In genomic region chr7:44985033-44985695, GRCh38 we compare ENCODE assay signal across 9 cellular contexts. TPM values are rescaled to one million over a fixed set of nuclear protein-coding genes. Genes with fewer than 3 reads are reported as not detected.
DNase-seq lines count a peak whose midpoint lies in the region; ATAC-seq and TF ChIP-seq lines count a peak whose summit lies in the region.
"Had no signal": no experiment of that assay in that cellular context is flagged by ENCODE, and none has a peak within 500 bp of the region (broad histone marks: within the 10 kb centered on the region; RNA-seq: fewer than 3 reads in every experiment).

No MANE protein-coding gene starts in this region.

- peak overlapping the region; percentile 92 for H3K9ac ChIP-seq in neural cell (ENCODE audit: low read length)

- H3K27ac Mint-ChIP-seq in CD4-positive, CD25-positive, alpha-beta regulatory T cell, result peak overlapping the region; percentile 98 to 99 (median 99)

- peak overlapping the region; percentile 83 for H3K4me3 ChIP-seq in CD4-positive, CD25-positive, alpha-beta regulatory T cell (ENCODE audit: low read depth, low read length)
- H3K4me3 ChIP-seq in MG63, result peak overlapping the region; percentile 88
- H3K4me3 ChIP-seq in coronary artery, result peak overlapping the region; percentile 71
- H3K4me3 ChIP-seq in neural cell (ENCODE audit: low read length), result peak overlapping the region; percentile 74

- no peaks in the 10 kb centered on the region for H3F3A ChIP-seq in neural cell (ENCODE audit: insufficient read depth, low read length, poor library complexity, severe bottlenecking)

- H3K9me2 ChIP-seq in neural cell (ENCODE audit: insufficient read depth, low read length), result no peaks in the 10 kb centered on the region

- peak overlapping the region; percentile 95 to 98 (median 98) for H3K4me3 Mint-ChIP-seq in CD4-positive, CD25-positive, alpha-beta regulatory T cell

- H3K36me3 ChIP-seq in CD4-positive, CD25-positive, alpha-beta regulatory T cell (ENCODE audit: control insufficient read depth, insufficient read depth, low read length), result peaks cover 31% of the 10 kb centered on the region
- H3K36me3 ChIP-seq in MG63 (peaks cover 54% of the 10 kb centered on the region), neural cell (ENCODE audit: insufficient read depth, low read length) (no peaks in the 10 kb centered on the region)

- H3K27me3 Mint-ChIP-seq in CD4-positive, CD25-positive, alpha-beta regulatory T cell, result peaks cover 7% of the 10 kb centered on the region

- H3K4me1 Mint-ChIP-seq in CD4-positive, CD25-positive, alpha-beta regulatory T cell, result peaks cover 29 to 80% (median 50%) of the 10 kb centered on the region in 4 donors

- H2AFZ ChIP-seq in neural cell (ENCODE audit: low read depth, low read length), result no peak overlapping the region

- TF ChIP-seq CTCF in coronary artery (IDR thresholded peaks at IDR 0.05) (no peak), neural cell (IDR thresholded peaks at IDR 0.05; ENCODE audit: poor library complexity, severe bottlenecking) (no peak)

- DNase-seq in CD4-positive, CD25-positive, alpha-beta regulatory T cell, result no peak
- no peak for DNase-seq in MG63
- no peak for DNase-seq in coronary artery (ENCODE audit: low spot score)
- DNase-seq in hepatic stellate cell (ENCODE audit: low spot score), result no peak
- DNase-seq in NCI-H510A (lab: John Stamatoyannopoulos, UW), result no peak
- DNase-seq in NCI-H2196 treated with DMSO at 0.1 percent for 48 hours (lab: John Stamatoyannopoulos, UW; ENCODE audit: unreplicated experiment), result no peak
- DNase-seq: SIG-M5 had no signal

- peaks cover 61% of the 10 kb centered on the region for H3K4me1 ChIP-seq in CD4-positive, CD25-positive, alpha-beta regulatory T cell (ENCODE audit: control insufficient read depth, insufficient read depth, low read length, poor library complexity, severe bottlenecking)

- peak overlapping the region; percentile 72 for H3K4me2 ChIP-seq in neural cell (ENCODE audit: low read length)

- peak overlapping the region; percentile 96 for H3K27ac ChIP-seq in CD4-positive, CD25-positive, alpha-beta regulatory T cell (ENCODE audit: insufficient read depth, low read length, poor library complexity, severe bottlenecking)
- H3K27ac ChIP-seq in coronary artery (peak overlapping the region; percentile 89 to 92), neural cell (ENCODE audit: low read length) (peak overlapping the region; percentile 91)

- TF ChIP-seq RAD21 in neural cell (conservative IDR thresholded peaks at IDR 0.05), result no peak

- H3K9me3 Mint-ChIP-seq in CD4-positive, CD25-positive, alpha-beta regulatory T cell, result no peaks in the 10 kb centered on the region

- H3K9me3 ChIP-seq in CD4-positive, CD25-positive, alpha-beta regulatory T cell (ENCODE audit: control insufficient read depth in 2 of 2, low read length in 2 of 2), result no peaks in the 10 kb centered on the region
- H3K9me3 ChIP-seq in MG63 (no peaks in the 10 kb centered on the region), neural cell (ENCODE audit: low read length) (no peaks in the 10 kb centered on the region)

- TF ChIP-seq EP300 in neural cell (conservative IDR thresholded peaks at IDR 0.05; ENCODE audit: poor library complexity, severe bottlenecking), result no peak

- ATAC-seq in CD4-positive, CD25-positive, alpha-beta regulatory T cell (ENCODE audit: low read depth in 2 of 2), result no peak
- ATAC-seq in GM21381 (IDR thresholded peaks at IDR 0.05; ENCODE audit: unreplicated experiment), result no peak

- H3K36me3 Mint-ChIP-seq in CD4-positive, CD25-positive, alpha-beta regulatory T cell, result peaks cover 27% of the 10 kb centered on the region

- no peaks in the 10 kb centered on the region for H3K79me2 ChIP-seq in neural cell (replicated peaks; ENCODE audit: insufficient read depth, low read length)

- H4K20me1 ChIP-seq in neural cell (ENCODE audit: insufficient read depth), result no peaks in the 10 kb centered on the region

- H3K27me3 ChIP-seq in CD4-positive, CD25-positive, alpha-beta regulatory T cell (ENCODE audit: control insufficient read depth, insufficient read depth, low read length), result no peaks in the 10 kb centered on the region
- H3K27me3 ChIP-seq in MG63 (no peaks in the 10 kb centered on the region), neural cell (ENCODE audit: insufficient read depth, low read depth, low read length) (no peaks in the 10 kb centered on the region)

TF ChIP-seq in neural cell, 6 proteins besides CTCF, POLR2A, EP300 and RAD21:
- no peak for TF ChIP-seq POLR2AphosphoS5 (IDR thresholded peaks at IDR 0.05)
- TF ChIP-seq MXI1 (conservative IDR thresholded peaks at IDR 0.05; ENCODE audit: poor library complexity, severe bottlenecking), result no peak
- no peak for TF ChIP-seq TAF1 (IDR thresholded peaks at IDR 0.05; ENCODE audit: low read depth)
- no peak for TF ChIP-seq SMC3 (conservative IDR thresholded peaks at IDR 0.05; ENCODE audit: poor library complexity)
- no peak for TF ChIP-seq REST (IDR thresholded peaks at IDR 0.05; ENCODE audit: borderline replicate concordance)
- no peak for TF ChIP-seq EZH2 (IDR thresholded peaks at IDR 0.05; ENCODE audit: borderline replicate concordance, insufficient read depth, low read length, poor library complexity, severe bottlenecking)

RNA-seq across cellular contexts. Expression of gene MYO1G, which starts 6.3 kb away (rescaled TPM):
- total RNA-seq in CD4-positive, CD25-positive, alpha-beta regulatory T cell, result 427 TPM
- polyA plus RNA-seq in CD4-positive, CD25-positive, alpha-beta regulatory T cell, result 100 to 1,000 TPM; 132 to 229 (median 160) TPM
- total RNA-seq in MG63 (2014; rRNA removed; shearing (Covaris generic); ENCODE audit: low replicate concordance), result 0.03 TPM in 1 of 2 replicates, not detected in the other
- polyA plus RNA-seq in neural cell, result 0.38 TPM in 1 of 2 replicates, not detected in the other
- 0.24 and 0.35 TPM in 2 replicates for polyA minus RNA-seq in neural cell

RNA-seq across cellular contexts. Expression of gene CCM2, which starts 14.8 kb away (rescaled TPM):
- 190 TPM for total RNA-seq in CD4-positive, CD25-positive, alpha-beta regulatory T cell
- 100 to 1,000 TPM; 139 to 163 (median 156) TPM for polyA plus RNA-seq in CD4-positive, CD25-positive, alpha-beta regulatory T cell
- total RNA-seq in MG63 (2014; rRNA removed; shearing (Covaris generic); ENCODE audit: low replicate concordance), result 43.2 and 50.6 TPM in 2 replicates
- 25.8 and 37.5 TPM in 2 replicates for polyA plus RNA-seq in neural cell
- 17.3 and 18.6 TPM in 2 replicates for polyA minus RNA-seq in neural cell

Comparison
In these comparisons a context has a peak if more than half of its experiments do, and no peak if none do; other contexts are left out.
1. RNA of gene MYO1G, which starts 6.3 kb away (total RNA-seq): 427 TPM in CD4-positive, CD25-positive, alpha-beta regulatory T cell (single experiment); 0.03 TPM in MG63; every median in the first group is over 100 times any median in the second.
2. Peak in every context shown above with its lines, with median percentiles within 50 percentile points of each other: H3K27ac ChIP-seq and H3K4me3 ChIP-seq.